In the genomic region with DNA sequence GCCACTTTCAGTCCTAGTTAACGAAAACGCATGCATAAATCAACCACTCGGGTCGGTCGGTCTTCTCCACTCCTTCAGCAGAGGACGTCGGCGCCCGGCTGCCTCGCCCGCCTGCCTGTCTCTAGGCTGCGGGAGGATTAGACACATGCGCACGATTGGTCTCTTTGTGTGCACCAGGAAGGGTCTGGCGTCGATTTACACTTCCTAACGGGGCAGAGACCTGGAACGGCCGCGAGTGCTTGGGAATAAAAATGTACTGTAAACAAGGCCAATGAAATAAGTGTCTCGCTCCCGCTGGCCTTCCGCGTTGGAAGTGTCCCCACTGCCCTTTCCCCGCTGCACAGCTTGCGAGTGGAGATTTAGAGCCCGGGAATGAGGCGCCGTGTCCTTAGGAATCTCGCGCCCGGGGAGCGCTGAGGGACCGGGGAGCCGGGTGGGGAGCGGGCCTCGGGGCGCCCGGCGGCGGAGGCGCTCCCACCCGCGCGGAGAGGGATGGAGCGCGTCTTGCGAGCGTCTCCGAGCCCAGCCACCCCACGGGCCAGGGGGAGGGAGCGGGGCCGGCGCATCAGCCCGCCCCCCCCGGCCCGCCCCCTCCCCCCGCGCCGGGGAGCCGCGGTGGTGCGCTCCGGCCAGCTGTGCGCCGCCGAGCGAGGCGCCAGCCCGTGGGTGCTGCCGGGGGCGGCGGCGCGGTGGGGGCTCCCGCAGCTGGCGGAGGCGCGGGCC, we compare ENCODE assay signal across 9 cellular contexts. TPM values are rescaled to one million over a fixed set of nuclear protein-coding genes. Genes with fewer than 3 reads are reported as not detected.
A peak's percentile ranks its signal among the peaks of the same experiment; 100 is the strongest.
DNase-seq lines count a peak whose midpoint lies in the region; ATAC-seq lines count a peak whose summit lies in the region.
"Had no signal": no experiment of that assay in that cellular context is flagged by ENCODE, and none has a peak within 500 bp of the region (broad histone marks: within the 10 kb centered on the region; RNA-seq: fewer than 3 reads in every experiment).

A gene (plus strand): TSS at position 636 of the 723 bp plus-strand sequence.

- POLR2A ChIA-PET in activated naive CD8-positive, alpha-beta T cell treated with anti-CD3 and anti-CD28 coated beads, Interleukin-2, amount 10 ng/mL, durations not matched to agents 7 days and 5 days (lab: Charles Lee), result no interaction called here

- no peak for ATAC-seq in activated naive CD8-positive, alpha-beta T cell treated with anti-CD3 and anti-CD28 coated beads, Interleukin-2, amount 10 ng/mL, durations not matched to agents 7 days and 5 days (ENCODE audit: low read depth)
- no peak for ATAC-seq in HG02588 (IDR thresholded peaks at IDR 0.05; ENCODE audit: unreplicated experiment)
- ATAC-seq: K562 had no signal

- DNase-seq in G401 (ENCODE audit: low spot score), result peak; percentile 84
- peak; percentile 80 to 91 for DNase-seq in NCI-H1930 (lab: John Stamatoyannopoulos, UW)
- DNase-seq in activated naive CD8-positive, alpha-beta T cell treated with anti-CD3 and anti-CD28 coated beads, Interleukin-2, amount 10 ng/mL, durations not matched to agents 7 days and 5 days, result no peak
- peak; percentile 11 for DNase-seq in glomerular visceral epithelial cell (ENCODE audit: extremely low spot score)
- peak in 32 of 56 donors; percentile 0 to 74 (median 34) for DNase-seq in nucleus accumbens (lab: John Stamatoyannopoulos, UW)
- no peak for DNase-seq in OCI-M1 (lab: John Stamatoyannopoulos, UW)
- DNase-seq in central memory CD4-positive, alpha-beta T cell, result no peak

- H3K27ac Mint-ChIP-seq in activated naive CD8-positive, alpha-beta T cell treated with anti-CD3 and anti-CD28 coated beads, Interleukin-2, amount 10 ng/mL, durations not matched to agents 7 days and 5 days, result no peak within 1 kb of the TSS

- peak within 1 kb of the TSS; percentile 62 for H3K4me3 Mint-ChIP-seq in activated naive CD8-positive, alpha-beta T cell treated with anti-CD3 and anti-CD28 coated beads, Interleukin-2, amount 10 ng/mL, durations not matched to agents 7 days and 5 days

- in situ Hi-C loops in G401 (cut with HindIII; ENCODE audit: low sequenced_read_pairs), result no loop called here

- no peaks in the 10 kb centered on the region for H3K9me3 Mint-ChIP-seq in activated naive CD8-positive, alpha-beta T cell treated with anti-CD3 and anti-CD28 coated beads, Interleukin-2, amount 10 ng/mL, durations not matched to agents 7 days and 5 days

- H3K4me1 Mint-ChIP-seq in activated naive CD8-positive, alpha-beta T cell treated with anti-CD3 and anti-CD28 coated beads, Interleukin-2, amount 10 ng/mL, durations not matched to agents 7 days and 5 days, result peaks cover 6% of the 10 kb centered on the region

- peaks cover 65% of the 10 kb centered on the region for H3K27me3 Mint-ChIP-seq in activated naive CD8-positive, alpha-beta T cell treated with anti-CD3 and anti-CD28 coated beads, Interleukin-2, amount 10 ng/mL, durations not matched to agents 7 days and 5 days

- H3K36me3 Mint-ChIP-seq in activated naive CD8-positive, alpha-beta T cell treated with anti-CD3 and anti-CD28 coated beads, Interleukin-2, amount 10 ng/mL, durations not matched to agents 7 days and 5 days, result no peaks in the 10 kb centered on the region

RNA-seq across cellular contexts. Expression of the gene that starts here (rescaled TPM):
- 0.06 and 0.10 TPM in 2 replicates for total RNA-seq in G401 (2014; rRNA removed; shearing (Covaris generic))
- not detected for total RNA-seq in activated naive CD8-positive, alpha-beta T cell treated with anti-CD3 and anti-CD28 coated beads, Interleukin-2, amount 10 ng/mL, durations not matched to agents 7 days and 5 days
- total RNA-seq: K562 had no signal

Comparison
In these comparisons a context has a peak if more than half of its experiments do, and no peak if none do; other contexts are left out.
1. Peak in DNase-seq in G401; RNA of the gene not detected or under 1 TPM.
2. DNase-seq: peak in NCI-H1930 (2 of 2), glomerular visceral epithelial cell (single experiment) and nucleus accumbens (32 of 56); none in activated naive CD8-positive, alpha-beta T cell treated with anti-CD3 and anti-CD28 coated beads, Interleukin-2, amount 10 ng/mL, durations not matched to agents 7 days and 5 days (single experiment), OCI-M1 (single experiment) and central memory CD4-positive, alpha-beta T cell (single experiment).